In genomic region chr6:33339193-33339592, GRCh38 we compare ENCODE assay signal across 32 cellular contexts.
"Had no signal": no experiment of that assay in that cellular context is flagged by ENCODE, and none has a peak within 500 bp of the region (broad histone marks: within the 10 kb centered on the region; RNA-seq: fewer than 3 reads in every experiment).

No MANE protein-coding gene starts in this region.

- FAIRE-seq: frontal cortex had no signal

- H3K4me3 Mint-ChIP-seq: activated CD4-positive, alpha-beta memory T cell treated with anti-CD3 and anti-CD28 coated beads for 36 hours; activated CD4-positive, alpha-beta T cell treated with anti-CD3 and anti-CD28 coated beads for 36 hours; activated CD4-positive, alpha-beta T cell treated with anti-CD3 and anti-CD28 coated beads, Interleukin-2, amount 10 ng/mL, durations not matched to agents 24 days and 14 days; activated naive CD4-positive, alpha-beta T cell treated with anti-CD3 and anti-CD28 coated beads, Interleukin-2, amount 10 ng/mL, durations not matched to agents 7 days and 5 days; activated naive CD8-positive, alpha-beta T cell treated with anti-CD3 and anti-CD28 coated beads, Interleukin-2, amount 10 ng/mL, durations not matched to agents 7 days and 5 days; activated T-cell treated with anti-CD3 and anti-CD28 coated beads, Interleukin-2, amount 50 U/mL, for 24 hours; activated T-cell treated with anti-CD3 and anti-CD28 coated beads, Interleukin-2, amount 50 U/mL, for 72 hours; brain; dendritic cell treated with granulocyte-macrophage colony-stimulating factor and Interleukin-4, amounts not matched to agents 40 ng/mL and 50 ng/mL, for 4 days; endodermal cell; T-helper 1 cell treated with Interleukin-12 subunit alpha and Interleukin-12 subunit beta and Interleukin-4 antibody, amounts not matched to agents 30 μg/mL and 1 μg/mL, for 36 hours; T-helper 2 cell treated with Interferon-gamma antibody and Interleukin-4, amounts not matched to agents 5 μg/mL and 100 μg/mL, for 36 hours had no signal

- H3K4me1 ChIP-seq: ascending aorta, breast epithelium had no signal

- H3K36me3 ChIP-seq: ascending aorta, breast epithelium, cardiac muscle cell, WERI-Rb-1 had no signal

- H3K27ac Mint-ChIP-seq: activated CD4-positive, alpha-beta memory T cell treated with anti-CD3 and anti-CD28 coated beads for 36 hours; activated CD4-positive, alpha-beta T cell treated with anti-CD3 and anti-CD28 coated beads for 36 hours; activated CD4-positive, alpha-beta T cell treated with anti-CD3 and anti-CD28 coated beads, Interleukin-2, amount 10 ng/mL, durations not matched to agents 24 days and 14 days; activated naive CD4-positive, alpha-beta T cell treated with anti-CD3 and anti-CD28 coated beads, Interleukin-2, amount 10 ng/mL, durations not matched to agents 7 days and 5 days; activated naive CD8-positive, alpha-beta T cell treated with anti-CD3 and anti-CD28 coated beads, Interleukin-2, amount 10 ng/mL, durations not matched to agents 7 days and 5 days; activated T-cell treated with anti-CD3 and anti-CD28 coated beads, Interleukin-2, amount 50 U/mL, for 24 hours; activated T-cell treated with anti-CD3 and anti-CD28 coated beads, Interleukin-2, amount 50 U/mL, for 72 hours; brain; dendritic cell treated with granulocyte-macrophage colony-stimulating factor and Interleukin-4, amounts not matched to agents 40 ng/mL and 50 ng/mL, for 4 days; endodermal cell; T-helper 1 cell treated with Interleukin-12 subunit alpha and Interleukin-12 subunit beta and Interleukin-4 antibody, amounts not matched to agents 30 μg/mL and 1 μg/mL, for 36 hours; T-helper 2 cell treated with Interferon-gamma antibody and Interleukin-4, amounts not matched to agents 5 μg/mL and 100 μg/mL, for 36 hours had no signal

- ATAC-seq: activated CD4-positive, alpha-beta T cell treated with anti-CD3 and anti-CD28 coated beads for 36 hours; activated naive CD4-positive, alpha-beta T cell treated with anti-CD3 and anti-CD28 coated beads, Interleukin-2, amount 50 U/mL, for 72 hours; activated T-cell treated with anti-CD3 and anti-CD28 coated beads, Interleukin-2, amount 50 U/mL, for 72 hours; esophagus mucosa had no signal

- H3K27ac ChIP-seq: ascending aorta, breast epithelium, cardiac muscle cell, coronary artery, dorsolateral prefrontal cortex, WERI-Rb-1 had no signal

- H3K27me3 ChIP-seq: ascending aorta, breast epithelium, cardiac muscle cell, dorsolateral prefrontal cortex had no signal

- H3K4me3 ChIP-seq: ascending aorta, breast epithelium, cardiac muscle cell, coronary artery, dorsolateral prefrontal cortex had no signal

- H3K9me3 ChIP-seq: ascending aorta, breast epithelium had no signal

- H3K4me1 Mint-ChIP-seq: brain, endodermal cell had no signal

- H3K27me3 Mint-ChIP-seq: activated CD4-positive, alpha-beta memory T cell treated with anti-CD3 and anti-CD28 coated beads for 36 hours; activated CD4-positive, alpha-beta T cell treated with anti-CD3 and anti-CD28 coated beads for 36 hours; activated CD4-positive, alpha-beta T cell treated with anti-CD3 and anti-CD28 coated beads, Interleukin-2, amount 10 ng/mL, durations not matched to agents 24 days and 14 days; activated naive CD4-positive, alpha-beta T cell treated with anti-CD3 and anti-CD28 coated beads, Interleukin-2, amount 10 ng/mL, durations not matched to agents 7 days and 5 days; activated T-cell treated with anti-CD3 and anti-CD28 coated beads, Interleukin-2, amount 50 U/mL, for 24 hours had no signal

- H3K9me3 Mint-ChIP-seq: activated CD4-positive, alpha-beta memory T cell treated with anti-CD3 and anti-CD28 coated beads for 36 hours; activated CD4-positive, alpha-beta T cell treated with anti-CD3 and anti-CD28 coated beads, Interleukin-2, amount 10 ng/mL, durations not matched to agents 24 days and 14 days; activated naive CD4-positive, alpha-beta T cell treated with anti-CD3 and anti-CD28 coated beads, Interleukin-2, amount 10 ng/mL, durations not matched to agents 7 days and 5 days; activated naive CD4-positive, alpha-beta T cell treated with anti-CD3 and anti-CD28 coated beads, Interleukin-2, amount 50 U/mL, for 72 hours; activated naive CD8-positive, alpha-beta T cell treated with anti-CD3 and anti-CD28 coated beads, Interleukin-2, amount 10 ng/mL, durations not matched to agents 7 days and 5 days; activated T-cell treated with anti-CD3 and anti-CD28 coated beads, Interleukin-2, amount 50 U/mL, for 24 hours; activated T-cell treated with anti-CD3 and anti-CD28 coated beads, Interleukin-2, amount 50 U/mL, for 72 hours; brain; dendritic cell treated with granulocyte-macrophage colony-stimulating factor and Interleukin-4, amounts not matched to agents 40 ng/mL and 50 ng/mL, for 4 days; endodermal cell; T-helper 1 cell treated with Interleukin-12 subunit alpha and Interleukin-12 subunit beta and Interleukin-4 antibody, amounts not matched to agents 30 μg/mL and 1 μg/mL, for 36 hours; T-helper 2 cell treated with Interferon-gamma antibody and Interleukin-4, amounts not matched to agents 5 μg/mL and 100 μg/mL, for 36 hours had no signal

- H3K36me3 Mint-ChIP-seq: activated CD4-positive, alpha-beta memory T cell treated with anti-CD3 and anti-CD28 coated beads for 36 hours; activated naive CD4-positive, alpha-beta T cell treated with anti-CD3 and anti-CD28 coated beads, Interleukin-2, amount 10 ng/mL, durations not matched to agents 7 days and 5 days; activated naive CD4-positive, alpha-beta T cell treated with anti-CD3 and anti-CD28 coated beads, Interleukin-2, amount 50 U/mL, for 72 hours; activated naive CD8-positive, alpha-beta T cell treated with anti-CD3 and anti-CD28 coated beads, Interleukin-2, amount 10 ng/mL, durations not matched to agents 7 days and 5 days; brain had no signal

- DNase-seq: activated CD4-positive, alpha-beta memory T cell treated with anti-CD3 and anti-CD28 coated beads for 36 hours; activated CD4-positive, alpha-beta T cell treated with anti-CD3 and anti-CD28 coated beads for 36 hours; activated CD4-positive, alpha-beta T cell treated with anti-CD3 and anti-CD28 coated beads, Interleukin-2, amount 10 ng/mL, durations not matched to agents 24 days and 14 days; activated CD4-positive, CD25-positive, alpha-beta regulatory T cell; activated CD4-positive, CD25-positive, alpha-beta regulatory T cell treated with anti-CD3 and anti-CD28 coated beads, Interleukin-2, amount 50 U/mL, for 72 hours; activated CD8-positive, alpha-beta memory T cell treated with anti-CD3 and anti-CD28 coated beads, Interleukin-2, amount 50 U/mL, for 48 hours; activated gamma-delta T cell; activated naive CD4-positive, alpha-beta T cell; activated naive CD4-positive, alpha-beta T cell treated with anti-CD3 and anti-CD28 coated beads, Interleukin-2, amount 10 ng/mL, durations not matched to agents 7 days and 5 days; activated naive CD8-positive, alpha-beta T cell treated with anti-CD3 and anti-CD28 coated beads, Interleukin-2, amount 10 ng/mL, durations not matched to agents 7 days and 5 days; activated T-cell treated with anti-CD3 and anti-CD28 coated beads for 4 hours; activated T-cell treated with anti-CD3 and anti-CD28 coated beads, Interleukin-2, amount 50 U/mL, for 24 hours; activated T-cell treated with anti-CD3 and anti-CD28 coated beads, Interleukin-2, amount 50 U/mL, for 72 hours; central memory CD4-positive, alpha-beta T cell; dorsolateral prefrontal cortex; effector memory CD4-positive, alpha-beta T cell; endodermal cell; foreskin fibroblast; head of caudate nucleus; T1000; WERI-Rb-1 had no signal
